1 cellular context compared by ENCODE assay signal in the genomic region with DNA sequence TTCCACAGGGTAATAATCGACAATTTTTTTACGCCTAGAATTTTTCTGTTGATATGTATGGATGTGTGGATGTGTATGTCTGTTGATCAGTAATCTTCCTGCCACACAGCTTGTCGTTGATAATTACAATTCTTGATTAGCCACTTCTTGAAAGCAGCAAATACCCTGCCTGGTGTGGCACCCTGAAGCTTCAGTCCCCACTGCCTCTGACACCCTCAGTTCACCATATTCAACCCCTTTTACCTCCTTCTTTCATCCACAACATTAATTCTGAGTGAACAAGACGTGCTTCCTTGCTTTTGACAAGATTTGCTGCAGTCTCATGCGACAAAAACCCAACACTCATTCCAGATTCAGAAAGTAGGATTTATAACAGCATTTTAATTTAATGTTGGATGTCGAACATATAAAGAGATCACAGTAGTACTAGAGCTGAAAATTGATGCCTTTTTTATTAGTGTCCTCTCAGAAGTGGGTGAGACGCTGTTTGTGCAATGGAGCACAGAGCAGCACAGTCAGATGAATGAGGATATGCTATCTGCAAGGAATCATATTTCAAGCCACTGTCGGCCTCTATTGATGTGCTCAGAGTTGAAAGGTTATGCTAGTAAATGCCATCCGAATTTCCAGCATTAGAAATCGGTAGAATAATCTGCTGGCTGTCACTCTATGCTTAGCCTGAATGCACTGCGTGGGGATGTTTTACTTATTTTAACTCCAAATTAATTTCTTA.
TF ChIP-seq lines count a peak whose summit lies in the region.

No MANE protein-coding gene starts in this region.

TF ChIP-seq in HepG2, 621 proteins besides CTCF, POLR2A, EP300 and RAD21 (continued from another document):
- TF ChIP-seq, protein P1, sequence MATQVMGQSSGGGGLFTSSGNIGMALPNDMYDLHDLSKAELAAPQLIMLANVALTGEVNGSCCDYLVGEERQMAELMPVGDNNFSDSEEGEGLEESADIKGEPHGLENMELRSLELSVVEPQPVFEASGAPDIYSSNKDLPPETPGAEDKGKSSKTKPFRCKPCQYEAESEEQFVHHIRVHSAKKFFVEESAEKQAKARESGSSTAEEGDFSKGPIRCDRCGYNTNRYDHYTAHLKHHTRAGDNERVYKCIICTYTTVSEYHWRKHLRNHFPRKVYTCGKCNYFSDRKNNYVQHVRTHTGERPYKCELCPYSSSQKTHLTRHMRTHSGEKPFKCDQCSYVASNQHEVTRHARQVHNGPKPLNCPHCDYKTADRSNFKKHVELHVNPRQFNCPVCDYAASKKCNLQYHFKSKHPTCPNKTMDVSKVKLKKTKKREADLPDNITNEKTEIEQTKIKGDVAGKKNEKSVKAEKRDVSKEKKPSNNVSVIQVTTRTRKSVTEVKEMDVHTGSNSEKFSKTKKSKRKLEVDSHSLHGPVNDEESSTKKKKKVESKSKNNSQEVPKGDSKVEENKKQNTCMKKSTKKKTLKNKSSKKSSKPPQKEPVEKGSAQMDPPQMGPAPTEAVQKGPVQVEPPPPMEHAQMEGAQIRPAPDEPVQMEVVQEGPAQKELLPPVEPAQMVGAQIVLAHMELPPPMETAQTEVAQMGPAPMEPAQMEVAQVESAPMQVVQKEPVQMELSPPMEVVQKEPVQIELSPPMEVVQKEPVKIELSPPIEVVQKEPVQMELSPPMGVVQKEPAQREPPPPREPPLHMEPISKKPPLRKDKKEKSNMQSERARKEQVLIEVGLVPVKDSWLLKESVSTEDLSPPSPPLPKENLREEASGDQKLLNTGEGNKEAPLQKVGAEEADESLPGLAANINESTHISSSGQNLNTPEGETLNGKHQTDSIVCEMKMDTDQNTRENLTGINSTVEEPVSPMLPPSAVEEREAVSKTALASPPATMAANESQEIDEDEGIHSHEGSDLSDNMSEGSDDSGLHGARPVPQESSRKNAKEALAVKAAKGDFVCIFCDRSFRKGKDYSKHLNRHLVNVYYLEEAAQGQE (IDR thresholded peaks at IDR 0.05; ENCODE audit: borderline replicate concordance in 1 of 2, low read depth in 1 of 2, low read length in 2 of 2), result no peak
- TF ChIP-seq NR2F1 (CRISPR knock-in tag; IDR thresholded peaks at IDR 0.05) (peak in 1 of 2 experiments; percentile 60; a peak in 2 of 4 replicates), SMC3 (IDR thresholded peaks at IDR 0.05; ENCODE audit: low read length) (no peak), HNRNPLL (IDR thresholded peaks at IDR 0.05; ENCODE audit: low read depth, low read length, poor library complexity, severe bottlenecking) (no peak), ARID4A (CRISPR knock-in tag; IDR thresholded peaks at IDR 0.05; ENCODE audit: borderline replicate concordance) (no peak), ATF5 (CRISPR knock-in tag; IDR thresholded peaks at IDR 0.05; ENCODE audit: low read depth) (no peak), ZNF143 (CRISPR knock-in tag; IDR thresholded peaks at IDR 0.05) (no peak), SRSF4 (IDR thresholded peaks at IDR 0.05; ENCODE audit: low read depth, low read length, poor library complexity, severe bottlenecking) (no peak), CCDC6 (CRISPR knock-in tag; IDR thresholded peaks at IDR 0.05) (no peak), TEAD3 (CRISPR knock-in tag; optimal IDR thresholded peaks at IDR 0.05; ENCODE audit: borderline replicate concordance) (no peak), ZSCAN30 (CRISPR knock-in tag; IDR thresholded peaks at IDR 0.05) (no peak), SRF (IDR thresholded peaks at IDR 0.05; ENCODE audit: low read depth, low read length) (no peak), HOXA7 (CRISPR knock-in tag; IDR thresholded peaks at IDR 0.05) (no peak), ZFX (CRISPR knock-in tag; IDR thresholded peaks at IDR 0.05; ENCODE audit: low read depth) (no peak), AFF4 (CRISPR knock-in tag; IDR thresholded peaks at IDR 0.05) (no peak), RBAK (CRISPR knock-in tag; IDR thresholded peaks at IDR 0.05) (no peak), ZKSCAN8 (CRISPR knock-in tag; IDR thresholded peaks at IDR 0.05; ENCODE audit: borderline replicate concordance) (no peak), ZNF354B (CRISPR knock-in tag; IDR thresholded peaks at IDR 0.05) (no peak), DDIT3 (CRISPR knock-in tag; IDR thresholded peaks at IDR 0.05) (no peak)
- TF ChIP-seq, protein P2, sequence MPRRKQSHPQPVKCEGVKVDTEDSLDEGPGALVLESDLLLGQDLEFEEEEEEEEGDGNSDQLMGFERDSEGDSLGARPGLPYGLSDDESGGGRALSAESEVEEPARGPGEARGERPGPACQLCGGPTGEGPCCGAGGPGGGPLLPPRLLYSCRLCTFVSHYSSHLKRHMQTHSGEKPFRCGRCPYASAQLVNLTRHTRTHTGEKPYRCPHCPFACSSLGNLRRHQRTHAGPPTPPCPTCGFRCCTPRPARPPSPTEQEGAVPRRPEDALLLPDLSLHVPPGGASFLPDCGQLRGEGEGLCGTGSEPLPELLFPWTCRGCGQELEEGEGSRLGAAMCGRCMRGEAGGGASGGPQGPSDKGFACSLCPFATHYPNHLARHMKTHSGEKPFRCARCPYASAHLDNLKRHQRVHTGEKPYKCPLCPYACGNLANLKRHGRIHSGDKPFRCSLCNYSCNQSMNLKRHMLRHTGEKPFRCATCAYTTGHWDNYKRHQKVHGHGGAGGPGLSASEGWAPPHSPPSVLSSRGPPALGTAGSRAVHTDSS (CRISPR knock-in tag; conservative IDR thresholded peaks at IDR 0.05), result no peak
- TF ChIP-seq, protein P3, sequence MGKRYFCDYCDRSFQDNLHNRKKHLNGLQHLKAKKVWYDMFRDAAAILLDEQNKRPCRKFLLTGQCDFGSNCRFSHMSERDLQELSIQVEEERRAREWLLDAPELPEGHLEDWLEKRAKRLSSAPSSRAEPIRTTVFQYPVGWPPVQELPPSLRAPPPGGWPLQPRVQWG (CRISPR knock-in tag; IDR thresholded peaks at IDR 0.05; ENCODE audit: borderline replicate concordance, low read depth), result no peak
- TF ChIP-seq, protein P4, sequence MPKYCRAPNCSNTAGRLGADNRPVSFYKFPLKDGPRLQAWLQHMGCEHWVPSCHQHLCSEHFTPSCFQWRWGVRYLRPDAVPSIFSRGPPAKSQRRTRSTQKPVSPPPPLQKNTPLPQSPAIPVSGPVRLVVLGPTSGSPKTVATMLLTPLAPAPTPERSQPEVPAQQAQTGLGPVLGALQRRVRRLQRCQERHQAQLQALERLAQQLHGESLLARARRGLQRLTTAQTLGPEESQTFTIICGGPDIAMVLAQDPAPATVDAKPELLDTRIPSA (CRISPR knock-in tag; IDR thresholded peaks at IDR 0.05; ENCODE audit: borderline replicate concordance), result no peak
